ENCODE assay signal across 1 cellular context in genomic region chr15:74955796-74956647, GRCh38.
TF ChIP-seq lines count a peak whose summit lies in the region.

No MANE protein-coding gene starts in this region.

TF ChIP-seq in GM12878, 131 proteins besides CTCF, POLR2A, EP300 and RAD21 (continued from another document):
- TF ChIP-seq FOS (IDR thresholded peaks at IDR 0.05; ENCODE audit: borderline replicate concordance, extremely low read depth, insufficient read length) (no peak), SMC3 (IDR thresholded peaks at IDR 0.05; ENCODE audit: borderline replicate concordance, low read length) (peak; percentile 24; the same call in 1 of the 2 replicates), NR2F1 (conservative IDR thresholded peaks at IDR 0.05) (0 out of 2 replicates have a peak, but pooled peaks have one; percentile 42), ZNF687 (IDR thresholded peaks at IDR 0.05) (peak; percentile 91), POU2F2 (IDR thresholded peaks at IDR 0.05; ENCODE audit: borderline replicate concordance, low read depth, low read length) (no peak)
